ENCODE assay signal across 1 cellular context in genomic region chr1:150008699-150009098, GRCh38.
TF ChIP-seq lines count a peak whose summit lies in the region.

No MANE protein-coding gene starts in this region.

TF ChIP-seq in HEK293, 187 proteins besides CTCF, POLR2A, EP300 and RAD21 (continued from another document):
- no peak for TF ChIP-seq ZNF394 (tag by site-specific recombination; IDR thresholded peaks at IDR 0.05; ENCODE audit: borderline replicate concordance)
- TF ChIP-seq ZIC2 (tag by site-specific recombination; IDR thresholded peaks at IDR 0.05) = no peak
- no peak for TF ChIP-seq KLF1 (tag by site-specific recombination; IDR thresholded peaks at IDR 0.05)
TF ChIP-seq in HEK293: peak in this region for 0.
